1 cellular context compared by ENCODE assay signal in genomic region chr4:52721968-52722814, GRCh38.
TF ChIP-seq lines count a peak whose summit lies in the region.

No MANE protein-coding gene starts in this region.

TF ChIP-seq in HepG2, 621 proteins besides CTCF, POLR2A, EP300 and RAD21 (continued from another document and continues in another):
- TF ChIP-seq ZBED4 (CRISPR knock-in tag; IDR thresholded peaks at IDR 0.05; ENCODE audit: borderline replicate concordance) = no peak
- no peak for TF ChIP-seq ATF6 (CRISPR knock-in tag; conservative IDR thresholded peaks at IDR 0.05)
- TF ChIP-seq ZNF276 (CRISPR knock-in tag; IDR thresholded peaks at IDR 0.05; ENCODE audit: low read depth) = no peak
- TF ChIP-seq GZF1 (CRISPR knock-in tag; IDR thresholded peaks at IDR 0.05) = no peak
- TF ChIP-seq GTF2F1 (IDR thresholded peaks at IDR 0.05; ENCODE audit: low read length) = no peak
- TF ChIP-seq CREB3 (CRISPR knock-in tag; IDR thresholded peaks at IDR 0.05) = no peak
- TF ChIP-seq THAP7 (CRISPR knock-in tag; IDR thresholded peaks at IDR 0.05) = no peak
- TF ChIP-seq REL (CRISPR knock-in tag; conservative IDR thresholded peaks at IDR 0.05) = no peak
- TF ChIP-seq ATF1 (CRISPR knock-in tag; IDR thresholded peaks at IDR 0.05) = no peak
- no peak for TF ChIP-seq AFF4 (CRISPR knock-in tag; IDR thresholded peaks at IDR 0.05)
- TF ChIP-seq PHB2 (IDR thresholded peaks at IDR 0.05; ENCODE audit: partially characterized antibody) = no peak
- no peak for TF ChIP-seq ZNF75D (CRISPR knock-in tag; IDR thresholded peaks at IDR 0.05; ENCODE audit: borderline replicate concordance)
- TF ChIP-seq ZNF678 (CRISPR knock-in tag; IDR thresholded peaks at IDR 0.05) = no peak
- no peak for TF ChIP-seq ZNF782 (CRISPR knock-in tag; IDR thresholded peaks at IDR 0.05; ENCODE audit: borderline replicate concordance)
- TF ChIP-seq U2AF1 (optimal IDR thresholded peaks at IDR 0.05; ENCODE audit: low read depth, low read length) = no peak
- TF ChIP-seq SSRP1 (CRISPR knock-in tag; IDR thresholded peaks at IDR 0.05) = no peak; the same call in 1 of the 2 replicates
- TF ChIP-seq ZNF326 (CRISPR knock-in tag; IDR thresholded peaks at IDR 0.05; ENCODE audit: borderline replicate concordance) = no peak
- TF ChIP-seq HNRNPL (IDR thresholded peaks at IDR 0.05; ENCODE audit: low read depth, low read length) = 0 out of 2 replicates have a peak, but pooled peaks have one; percentile 9
- no peak for TF ChIP-seq ELF3 (CRISPR knock-in tag; IDR thresholded peaks at IDR 0.05)
- TF ChIP-seq TBL1XR1 (IDR thresholded peaks at IDR 0.05; ENCODE audit: borderline replicate concordance, low read length, partially characterized antibody) = no peak
- peak; percentile 48 for TF ChIP-seq SAP130 (CRISPR knock-in tag; IDR thresholded peaks at IDR 0.05; ENCODE audit: low read depth)
- no peak for TF ChIP-seq ZNF556 (CRISPR knock-in tag; IDR thresholded peaks at IDR 0.05; ENCODE audit: borderline replicate concordance)
- no peak for TF ChIP-seq ETS1 (CRISPR knock-in tag; IDR thresholded peaks at IDR 0.05)
- TF ChIP-seq ZNF780A (CRISPR knock-in tag; IDR thresholded peaks at IDR 0.05) = no peak
- no peak for TF ChIP-seq GATA4 (IDR thresholded peaks at IDR 0.05; ENCODE audit: borderline replicate concordance, low read depth)
- peak; percentile 67 for TF ChIP-seq CCDC6 (CRISPR knock-in tag; IDR thresholded peaks at IDR 0.05)
- no peak for TF ChIP-seq HOXA5 (CRISPR knock-in tag; IDR thresholded peaks at IDR 0.05)
- TF ChIP-seq HINFP (CRISPR knock-in tag; IDR thresholded peaks at IDR 0.05; ENCODE audit: low read depth) = no peak
- TF ChIP-seq ZNF430 (CRISPR knock-in tag; IDR thresholded peaks at IDR 0.05) = 0 out of 2 replicates have a peak, but pooled peaks have one; percentile 29
- no peak for TF ChIP-seq KAT7 (CRISPR knock-in tag; IDR thresholded peaks at IDR 0.05; ENCODE audit: borderline replicate concordance)
- TF ChIP-seq ZFP41 (CRISPR knock-in tag; IDR thresholded peaks at IDR 0.05; ENCODE audit: borderline replicate concordance) = no peak
- no peak for TF ChIP-seq TBX2 (CRISPR knock-in tag; IDR thresholded peaks at IDR 0.05; ENCODE audit: borderline replicate concordance)
- no peak for TF ChIP-seq TCF12 (IDR thresholded peaks at IDR 0.05)
- TF ChIP-seq TCF12 (CRISPR knock-in tag; IDR thresholded peaks at IDR 0.05) = no peak
- no peak for TF ChIP-seq ZUFSP (CRISPR knock-in tag; IDR thresholded peaks at IDR 0.05; ENCODE audit: borderline replicate concordance)
- peak; percentile 80; the same call in 1 of the 2 replicates for TF ChIP-seq NFYC (CRISPR knock-in tag; IDR thresholded peaks at IDR 0.05)
- TF ChIP-seq ZNF547 (CRISPR knock-in tag; IDR thresholded peaks at IDR 0.05) = 0 out of 2 replicates have a peak, but pooled peaks have one; percentile 18
- TF ChIP-seq KLF16 (CRISPR knock-in tag; IDR thresholded peaks at IDR 0.05) = no peak
- no peak for TF ChIP-seq MAFF (IDR thresholded peaks at IDR 0.05; ENCODE audit: low read depth, low read length)
- no peak for TF ChIP-seq SIX1 (CRISPR knock-in tag; IDR thresholded peaks at IDR 0.05; ENCODE audit: borderline replicate concordance)
- no peak for TF ChIP-seq ZNF7 (CRISPR knock-in tag; IDR thresholded peaks at IDR 0.05)
- TF ChIP-seq DDIT3 (CRISPR knock-in tag; IDR thresholded peaks at IDR 0.05) = 0 out of 2 replicates have a peak, but pooled peaks have one; percentile 32
- no peak for TF ChIP-seq NONO (IDR thresholded peaks at IDR 0.05)
- TF ChIP-seq NONO (CRISPR knock-in tag; conservative IDR thresholded peaks at IDR 0.05) = no peak
- TF ChIP-seq PLSCR1 (CRISPR knock-in tag; IDR thresholded peaks at IDR 0.05; ENCODE audit: borderline replicate concordance) = no peak
